12 cellular contexts compared by ENCODE assay signal in the genomic region with DNA sequence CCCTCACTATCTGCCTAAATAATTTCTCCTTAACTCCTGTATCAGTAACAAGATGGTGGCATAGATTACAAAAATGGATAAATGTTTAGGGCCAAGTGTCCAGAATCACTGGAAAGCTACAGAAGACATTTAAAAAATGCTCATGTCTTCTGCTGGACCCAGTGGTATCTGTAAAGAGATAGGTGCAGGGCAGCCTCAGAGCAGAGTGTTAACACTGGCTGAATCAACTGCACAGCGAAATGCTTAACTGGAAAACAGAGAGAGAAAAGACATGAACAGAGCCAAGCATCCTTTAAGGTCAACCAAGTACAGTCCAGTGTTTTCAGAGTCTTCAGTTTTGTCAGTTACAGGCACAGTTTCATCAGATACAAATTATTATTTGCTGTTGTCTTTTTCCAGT.
A peak's percentile ranks its signal among the peaks of the same experiment; 100 is the strongest.
DNase-seq lines count a peak whose midpoint lies in the region; ATAC-seq, FAIRE-seq and TF ChIP-seq lines count a peak whose summit lies in the region.
"Had no signal": no experiment of that assay in that cellular context is flagged by ENCODE, and none has a peak within 500 bp of the region (broad histone marks: within the 10 kb centered on the region; RNA-seq: fewer than 3 reads in every experiment).

No MANE protein-coding gene starts in this region.

- TSS peak; percentile 89 for BruUV-seq in MCF 10A (replicated peaks; lab: Mats Ljungman, UMichigan)

- TF ChIP-seq CTCF in MCF 10A (IDR thresholded peaks at IDR 0.05; ENCODE audit: unreplicated experiment) (no peak), breast epithelium (IDR thresholded peaks at IDR 0.05) (no peak), D721Med (IDR thresholded peaks at IDR 0.05; ENCODE audit: insufficient read depth, missing control alignments) (no peak), body of pancreas (IDR thresholded peaks at IDR 0.05) (no peak), endodermal cell (conservative IDR thresholded peaks at IDR 0.05) (no peak)

- no peak for DNase-seq in MCF 10A (ENCODE audit: unreplicated experiment)
- no peak for DNase-seq in breast epithelium (ENCODE audit: low spot score in 2 of 2)
- no peak for DNase-seq in D721Med (ENCODE audit: insufficient read length, low spot score)
- no peak for DNase-seq in body of pancreas
- no peak for DNase-seq in endodermal cell
- DNase-seq in NCI-H2171 (lab: John Stamatoyannopoulos, UW): no peak
- DNase-seq in stimulated activated CD4-positive, alpha-beta T cell treated with anti-CD3 and anti-CD28 coated beads, Interleukin-2, amount 100 ng/mL, for 48 hours: no peak
- DNase-seq: CD8-positive, alpha-beta T cell; HFFc6; IMR-90 had no signal

- no peak overlapping the region for H3K9ac ChIP-seq in endodermal cell (ENCODE audit: extremely low read depth, low read length, poor library complexity, severe bottlenecking)

- H3K4me3 Mint-ChIP-seq in MCF 10A (ENCODE audit: unreplicated experiment) (peak overlapping the region; percentile 60), endodermal cell (no peak overlapping the region)
- H3K4me3 Mint-ChIP-seq: CD8-positive, alpha-beta T cell; HFFc6 had no signal

- H3K27me3 Mint-ChIP-seq in MCF 10A (ENCODE audit: insufficient read depth, unreplicated experiment) (no peaks in the 10 kb centered on the region), endodermal cell (ENCODE audit: insufficient read depth) (no peaks in the 10 kb centered on the region)

- CTCF ChIA-PET in MCF 10A (lab: Yijun Ruan, JAX): interaction anchor here (0.6 to 1.2 kb wide), 2 partner anchors 15 to 84 kb away, joined by 4 to 5 read pairs; no protein-coding TSS in a partner anchor

- ATAC-seq in body of pancreas: peak; percentile 33
- ATAC-seq: CD8-positive, alpha-beta T cell had no signal

- H3K9me3 ChIP-seq in breast epithelium: no peaks in the 10 kb centered on the region
- no peaks in the 10 kb centered on the region for H3K9me3 ChIP-seq in body of pancreas
- H3K9me3 ChIP-seq in endodermal cell (ENCODE audit: control insufficient read depth, low read length): no peaks in the 10 kb centered on the region
- H3K9me3 ChIP-seq: HAP-1 had no signal

- H3K9me3 Mint-ChIP-seq in MCF 10A (ENCODE audit: unreplicated experiment) (peaks cover 7% of the 10 kb centered on the region), endodermal cell (no peaks in the 10 kb centered on the region)
- H3K9me3 Mint-ChIP-seq: CD8-positive, alpha-beta T cell had no signal

- 0 to 25% methylated on average over 1 of the region's 1 CpG for WGBS in body of pancreas, 2 donors
- WGBS in endodermal cell (ENCODE audit: insufficient coverage in 1 of 2, insufficient read length in 1 of 2), 2 experiments: 50 to 55% methylated on average over 1 of the region's 1 CpG

- no peak overlapping the region for H3K27ac ChIP-seq in breast epithelium
- peak overlapping the region; percentile 28 to 77 (median 61) for H3K27ac ChIP-seq in body of pancreas
- no peak overlapping the region for H3K27ac ChIP-seq in endodermal cell (ENCODE audit: low read depth, low read length)

- peak overlapping the region; percentile 52 for H3K27ac Mint-ChIP-seq in MCF 10A (ENCODE audit: low read depth, unreplicated experiment)
- no peak overlapping the region for H3K27ac Mint-ChIP-seq in endodermal cell
- H3K27ac Mint-ChIP-seq: CD8-positive, alpha-beta T cell; HFFc6 had no signal

- H3K27me3 ChIP-seq in breast epithelium (no peaks in the 10 kb centered on the region), body of pancreas (no peaks in the 10 kb centered on the region), endodermal cell (ENCODE audit: control insufficient read depth, insufficient read depth, low read length, poor library complexity, severe bottlenecking) (no peaks in the 10 kb centered on the region)

- no peak for TF ChIP-seq POLR2A in breast epithelium (IDR thresholded peaks at IDR 0.05)
- TF ChIP-seq POLR2A in body of pancreas (IDR thresholded peaks at IDR 0.05): no peak

- intact Hi-C loops in MCF 10A (cut with micrococcal nuclease): no loop called here
- intact Hi-C loops in breast epithelium (cut with DNase I; ENCODE audit: low total_unique reads): no loop called here
- intact Hi-C loops in body of pancreas (cut with DNase I): no loop called here

- no peaks in the 10 kb centered on the region for H3K36me3 ChIP-seq in breast epithelium
- H3K36me3 ChIP-seq in body of pancreas (replicated peaks in 1 of 2; ENCODE audit: insufficient read depth in 1 of 2, low read depth in 2 of 2): no peaks in the 10 kb centered on the region
- no peaks in the 10 kb centered on the region for H3K36me3 ChIP-seq in endodermal cell (ENCODE audit: control insufficient read depth, insufficient read depth, low read length)
- H3K36me3 ChIP-seq: HAP-1 had no signal

- FAIRE-seq in D721Med (lab: Jason Lieb, UNC): peak; percentile 80
- FAIRE-seq: H1 had no signal

- H3K36me3 Mint-ChIP-seq in MCF 10A (ENCODE audit: insufficient read depth, unreplicated experiment) (peaks cover 6% of the 10 kb centered on the region), endodermal cell (ENCODE audit: low read depth) (no peaks in the 10 kb centered on the region)
- H3K36me3 Mint-ChIP-seq: CD8-positive, alpha-beta T cell had no signal

- POLR2A ChIA-PET in MCF 10A (lab: Yijun Ruan, JAX): interaction anchor here (0.8 to 1.1 kb wide), 2 partner anchors 9 to 11 kb away, joined by 3 to 5 read pairs; no protein-coding TSS in a partner anchor

- H3K4me1 Mint-ChIP-seq in MCF 10A (ENCODE audit: insufficient read depth, unreplicated experiment): peaks cover 13% of the 10 kb centered on the region
- H3K4me1 Mint-ChIP-seq in endodermal cell: no peaks in the 10 kb centered on the region

- H3K4me3 ChIP-seq in breast epithelium (no peak overlapping the region), body of pancreas (peak overlapping the region in 1 of 2 donors; percentile 2), endodermal cell (ENCODE audit: low read length) (no peak overlapping the region)
- H3K4me3 ChIP-seq: HAP-1 had no signal

- H3K4me1 ChIP-seq in breast epithelium: no peaks in the 10 kb centered on the region
- no peaks in the 10 kb centered on the region for H3K4me1 ChIP-seq in body of pancreas
- no peaks in the 10 kb centered on the region for H3K4me1 ChIP-seq in endodermal cell (ENCODE audit: control insufficient read depth, insufficient read depth, low read length)
- H3K4me1 ChIP-seq: HAP-1 had no signal

Comparison
In these comparisons a context has a peak if more than half of its experiments do, and no peak if none do; other contexts are left out.
1. H3K27ac ChIP-seq: peak in body of pancreas (4 of 4); none in breast epithelium (0 of 2) and endodermal cell (single experiment).